Comparison of ENCODE assay signal across 8 cellular contexts in the genomic region with DNA sequence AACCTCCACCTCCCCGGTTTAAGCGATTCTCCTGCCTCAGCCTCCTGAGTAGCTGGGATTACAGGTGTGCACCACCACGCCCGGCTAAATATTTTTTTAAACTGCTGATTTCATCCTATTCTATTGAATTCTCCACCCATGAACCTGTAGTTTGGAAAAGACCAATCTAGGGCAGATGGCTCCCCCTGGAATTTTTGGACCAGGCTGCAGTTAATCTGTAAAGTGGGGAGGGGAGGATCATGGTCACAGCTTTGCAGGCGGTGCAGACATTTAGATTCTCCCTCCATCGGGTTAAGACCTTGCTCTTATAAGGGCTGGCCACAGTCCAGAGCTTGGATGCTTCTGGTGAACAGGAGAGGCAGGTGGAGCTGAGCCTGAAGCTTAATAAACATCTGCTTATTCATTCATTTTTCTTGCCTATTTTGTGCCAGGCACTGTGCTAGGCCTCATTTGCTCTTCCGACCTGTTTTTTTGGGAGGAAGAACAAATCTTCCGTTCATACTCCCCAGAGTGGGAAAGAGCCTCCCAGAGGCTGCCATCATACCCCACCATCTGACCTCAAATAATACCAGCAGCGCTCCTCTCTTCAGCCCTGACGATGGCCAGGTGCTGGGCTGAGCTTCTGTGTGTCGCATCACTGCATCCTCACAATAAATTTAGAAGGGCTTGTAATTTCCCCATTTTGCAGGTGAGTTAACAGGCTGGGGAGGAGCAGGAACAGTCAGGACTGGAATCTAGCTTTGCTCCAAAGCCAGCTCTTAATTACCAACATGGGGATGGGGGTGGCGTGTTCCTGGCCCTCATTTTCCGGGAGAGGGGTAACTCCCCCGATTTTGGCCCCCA. TPM values are rescaled to one million over a fixed set of nuclear protein-coding genes. Genes with fewer than 3 reads are reported as not detected.
A peak's percentile ranks its signal among the peaks of the same experiment; 100 is the strongest.
DNase-seq lines count a peak whose midpoint lies in the region; ATAC-seq and TF ChIP-seq lines count a peak whose summit lies in the region.

No MANE protein-coding gene starts in this region.

- no peak for TF ChIP-seq CTCF in CD8-positive, alpha-beta T cell (IDR thresholded peaks at IDR 0.05)
- no peak for TF ChIP-seq CTCF in nephron (IDR thresholded peaks at IDR 0.05; ENCODE audit: unreplicated experiment in 3 of 3)

- peaks cover 6% of the 10 kb centered on the region for H3K36me3 Mint-ChIP-seq in CD8-positive, alpha-beta T cell
- peaks cover 22% of the 10 kb centered on the region for H3K36me3 Mint-ChIP-seq in nephron (ENCODE audit: low read depth)

- H3K4me3 Mint-ChIP-seq in CD8-positive, alpha-beta T cell, result peak overlapping the region; percentile 86
- peak overlapping the region; percentile 92 to 94 (median 93) for H3K4me3 Mint-ChIP-seq in nephron

- CTCF ChIA-PET in CD8-positive, alpha-beta T cell (lab: Charles Lee), result interaction anchor here (0.8 to 5.0 kb wide), 4 partner anchors 10 to 24 kb away, joined by 3 to 32 read pairs (median 18); no protein-coding TSS in a partner anchor

- H3K4me1 Mint-ChIP-seq in CD8-positive, alpha-beta T cell (ENCODE audit: low read depth), result peaks cover 45% of the 10 kb centered on the region
- H3K4me1 Mint-ChIP-seq in nephron, result peaks cover 46% of the 10 kb centered on the region

- H3K4me3 ChIP-seq in CD8-positive, alpha-beta T cell (ENCODE audit: low read depth, low read length), result peak overlapping the region; percentile 90
- peak overlapping the region; percentile 68 for H3K4me3 ChIP-seq in Jurkat, Clone E6-1 (ENCODE audit: low read length)

- H3K27ac Mint-ChIP-seq in CD8-positive, alpha-beta T cell, result peak overlapping the region; percentile 78
- H3K27ac Mint-ChIP-seq in nephron, result peak overlapping the region; percentile 92 to 97 (median 93)

- intact Hi-C loops in CD8-positive, alpha-beta T cell (cut with DNase I, micrococcal nuclease), result no loop called here

- H3K4me1 ChIP-seq in CD8-positive, alpha-beta T cell (ENCODE audit: insufficient read depth, low read length), result peaks cover 40% of the 10 kb centered on the region

- H3K9me3 Mint-ChIP-seq in CD8-positive, alpha-beta T cell, result no peaks in the 10 kb centered on the region
- H3K9me3 Mint-ChIP-seq in nephron, result no peaks in the 10 kb centered on the region

- no peaks in the 10 kb centered on the region for H3K9me3 ChIP-seq in CD8-positive, alpha-beta T cell (ENCODE audit: low read length)

- no peak for ATAC-seq in CD8-positive, alpha-beta T cell
- ATAC-seq in GM19328 (IDR thresholded peaks at IDR 0.05; ENCODE audit: unreplicated experiment) (no peak), GM21528 (IDR thresholded peaks at IDR 0.05; ENCODE audit: low FRiP score, unreplicated experiment) (no peak), GM18858 (IDR thresholded peaks at IDR 0.05; ENCODE audit: unreplicated experiment) (no peak)

- H3K27me3 Mint-ChIP-seq in CD8-positive, alpha-beta T cell (ENCODE audit: low read depth), result no peaks in the 10 kb centered on the region
- H3K27me3 Mint-ChIP-seq in nephron (ENCODE audit: low read depth), result no peaks in the 10 kb centered on the region

- POLR2A ChIA-PET in CD8-positive, alpha-beta T cell (lab: Charles Lee), result interaction anchor here (0.7 to 1.7 kb wide), 7 partner anchors 9 to 1449 kb away, joined by 3 to 9 read pairs (median 4); partner anchors contain the start of gene EPN1

- peak overlapping the region; percentile 50 for H3K27ac ChIP-seq in CD8-positive, alpha-beta T cell (ENCODE audit: low read depth, low read length)

- H3K27me3 ChIP-seq in CD8-positive, alpha-beta T cell (ENCODE audit: insufficient read depth, low read length), result no peaks in the 10 kb centered on the region

- no peak for DNase-seq in CD8-positive, alpha-beta T cell
- DNase-seq in Jurkat, Clone E6-1 (ENCODE audit: low read depth, low spot score), result no peak
- DNase-seq in cerebellar cortex (ENCODE audit: low spot score), result peak; percentile 48
- DNase-seq in activated effector memory CD4-positive, alpha-beta T cell treated with anti-CD3 and anti-CD28 coated beads, Interleukin-2, amount 50 U/mL, for 16 hours, result no peak

- no peaks in the 10 kb centered on the region for H3K36me3 ChIP-seq in CD8-positive, alpha-beta T cell (ENCODE audit: insufficient read depth, low read length)

RNA-seq across cellular contexts. Expression of gene CCDC106, which starts 0.9 kb away (rescaled TPM):
- total RNA-seq in CD8-positive, alpha-beta T cell, result 1 to 10 TPM; 1.3 to 2.6 TPM
- 2.6 TPM for polyA plus RNA-seq in Jurkat, Clone E6-1 (2012; ENCODE audit: insufficient read depth, insufficient read length)

RNA-seq across cellular contexts. Expression of gene ZNF581, which starts 3.7 kb away (rescaled TPM):
- total RNA-seq in CD8-positive, alpha-beta T cell, result 10 to 100 TPM; 25.6 to 25.7 TPM
- 26.5 TPM for polyA plus RNA-seq in Jurkat, Clone E6-1 (2012; ENCODE audit: insufficient read depth, insufficient read length)

RNA-seq across cellular contexts. Expression of gene ZNF580, which starts 6.3 kb away (rescaled TPM):
- total RNA-seq in CD8-positive, alpha-beta T cell, result 10 to 100 TPM; 30.1 to 32.0 TPM
- polyA plus RNA-seq in Jurkat, Clone E6-1 (2012; ENCODE audit: insufficient read depth, insufficient read length), result 26.3 TPM

RNA-seq across cellular contexts. Expression of gene U2AF2, which starts 7.7 kb away (rescaled TPM):
- 100 to 1,000 TPM; 197 to 201 TPM for total RNA-seq in CD8-positive, alpha-beta T cell
- 313 TPM for polyA plus RNA-seq in Jurkat, Clone E6-1 (2012; ENCODE audit: insufficient read depth, insufficient read length)

RNA-seq across cellular contexts. Expression of gene ZNF784, which starts 22.7 kb away (rescaled TPM):
- total RNA-seq in CD8-positive, alpha-beta T cell, result 10 to 100 TPM; 11.7 to 12.2 TPM
- polyA plus RNA-seq in Jurkat, Clone E6-1 (2012; ENCODE audit: insufficient read depth, insufficient read length), result 11.2 TPM
